In the genomic region with DNA sequence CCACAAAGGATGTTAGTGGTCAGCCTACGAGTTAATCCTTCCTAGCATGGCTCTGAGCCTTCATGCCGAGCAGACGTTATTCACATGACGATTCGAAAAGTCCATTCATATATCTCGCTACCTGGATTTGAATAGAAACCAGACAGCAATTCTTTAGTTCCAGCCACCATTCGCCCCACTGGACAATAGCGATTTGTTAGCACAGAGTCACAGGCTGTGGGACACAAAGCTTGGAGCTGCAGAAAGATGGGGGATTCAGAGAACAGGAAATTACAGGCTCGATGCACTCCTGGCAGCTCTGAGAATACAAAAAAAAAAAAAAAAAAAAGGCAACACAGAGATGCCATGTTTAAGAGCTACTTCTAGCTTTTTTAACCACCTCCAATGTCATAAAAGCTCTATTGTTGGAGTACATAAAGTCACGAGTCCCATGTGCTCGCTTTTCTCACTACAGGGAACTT, we compare ENCODE assay signal across 8 cellular contexts.
DNase-seq lines count a peak whose midpoint lies in the region; ATAC-seq and TF ChIP-seq lines count a peak whose summit lies in the region.

No MANE protein-coding gene starts in this region.

- no peaks in the 10 kb centered on the region for H3K36me3 ChIP-seq in parathyroid adenoma (ENCODE audit: control insufficient read depth, insufficient read depth, low read length)

- no peaks in the 10 kb centered on the region for H3K27me3 Mint-ChIP-seq in activated naive CD4-positive, alpha-beta T cell treated with anti-CD3 and anti-CD28 coated beads for 36 hours (ENCODE audit: low read depth)
- H3K27me3 Mint-ChIP-seq in activated CD8-positive, alpha-beta memory T cell treated with anti-CD3 and anti-CD28 coated beads, Interleukin-2, amount 10 ng/mL, durations not matched to agents 7 days and 5 days, result peaks cover 60% of the 10 kb centered on the region

- no peak for ATAC-seq in activated CD8-positive, alpha-beta memory T cell treated with anti-CD3 and anti-CD28 coated beads, Interleukin-2, amount 10 ng/mL, durations not matched to agents 7 days and 5 days
- no peak for ATAC-seq in foreskin keratinocyte
- no peak for ATAC-seq in HG03442 (IDR thresholded peaks at IDR 0.05; ENCODE audit: unreplicated experiment)

- CTCF ChIA-PET in activated naive CD4-positive, alpha-beta T cell treated with anti-CD3 and anti-CD28 coated beads for 36 hours (lab: Charles Lee), result interaction anchor here (0.6 to 3.3 kb wide), 5 partner anchors 9 to 51 kb away, joined by 3 to 25 read pairs (median 3); no protein-coding TSS in a partner anchor
- CTCF ChIA-PET in activated CD8-positive, alpha-beta memory T cell treated with anti-CD3 and anti-CD28 coated beads, Interleukin-2, amount 10 ng/mL, durations not matched to agents 7 days and 5 days (lab: Charles Lee), result interaction anchor here (5.5 kb wide), 1 partner anchor 43 kb away, joined by 17 read pairs; no protein-coding TSS in a partner anchor

- no peaks in the 10 kb centered on the region for H3K36me3 Mint-ChIP-seq in activated naive CD4-positive, alpha-beta T cell treated with anti-CD3 and anti-CD28 coated beads for 36 hours (ENCODE audit: low read depth)
- H3K36me3 Mint-ChIP-seq in activated CD8-positive, alpha-beta memory T cell treated with anti-CD3 and anti-CD28 coated beads, Interleukin-2, amount 10 ng/mL, durations not matched to agents 7 days and 5 days, result peaks cover 1% of the 10 kb centered on the region

- H3K9me3 Mint-ChIP-seq in activated naive CD4-positive, alpha-beta T cell treated with anti-CD3 and anti-CD28 coated beads for 36 hours, result no peaks in the 10 kb centered on the region
- H3K9me3 Mint-ChIP-seq in activated CD8-positive, alpha-beta memory T cell treated with anti-CD3 and anti-CD28 coated beads, Interleukin-2, amount 10 ng/mL, durations not matched to agents 7 days and 5 days (ENCODE audit: low read depth), result no peaks in the 10 kb centered on the region

- peak overlapping the region; percentile 37 for H3K27ac Mint-ChIP-seq in activated naive CD4-positive, alpha-beta T cell treated with anti-CD3 and anti-CD28 coated beads for 36 hours
- no peak overlapping the region for H3K27ac Mint-ChIP-seq in activated CD8-positive, alpha-beta memory T cell treated with anti-CD3 and anti-CD28 coated beads, Interleukin-2, amount 10 ng/mL, durations not matched to agents 7 days and 5 days

- peak overlapping the region; percentile 85 for H3K4me2 ChIP-seq in parathyroid adenoma (ENCODE audit: low read length)

- DNase-seq in activated naive CD4-positive, alpha-beta T cell treated with anti-CD3 and anti-CD28 coated beads for 36 hours, result peak; percentile 13
- DNase-seq in activated naive CD4-positive, alpha-beta T cell treated with anti-CD3 and anti-CD28 coated beads, Interleukin-2, amount 50 U/mL, for 16 hours, result no peak
- DNase-seq in NCI-H1694 treated with DMSO at 0.1 percent for 48 hours (lab: John Stamatoyannopoulos, UW), result peak; percentile 14
- DNase-seq in activated CD8-positive, alpha-beta memory T cell treated with anti-CD3 and anti-CD28 coated beads, Interleukin-2, amount 10 ng/mL, durations not matched to agents 7 days and 5 days, result no peak
- peak; percentile 32 to 55 for DNase-seq in foreskin keratinocyte
- DNase-seq in NCI-H2171 treated with DMSO at 0.1 percent for 48 hours (lab: John Stamatoyannopoulos, UW), result no peak

- H3K4me1 Mint-ChIP-seq in activated naive CD4-positive, alpha-beta T cell treated with anti-CD3 and anti-CD28 coated beads for 36 hours (ENCODE audit: low read depth), result peaks cover 11% of the 10 kb centered on the region
- peaks cover 14% of the 10 kb centered on the region for H3K4me1 Mint-ChIP-seq in activated CD8-positive, alpha-beta memory T cell treated with anti-CD3 and anti-CD28 coated beads, Interleukin-2, amount 10 ng/mL, durations not matched to agents 7 days and 5 days

- intact Hi-C loops in activated naive CD4-positive, alpha-beta T cell treated with anti-CD3 and anti-CD28 coated beads for 36 hours (cut with micrococcal nuclease), result no loop called here

- H3K4me1 ChIP-seq in foreskin keratinocyte, result peaks cover 10% of the 10 kb centered on the region
- H3K4me1 ChIP-seq in parathyroid adenoma, result no peaks in the 10 kb centered on the region

- TF ChIP-seq CTCF in foreskin keratinocyte (conservative IDR thresholded peaks at IDR 0.05) (no peak), parathyroid adenoma (IDR thresholded peaks at IDR 0.05) (no peak)

- peak overlapping the region; percentile 60 for H3K27ac ChIP-seq in foreskin keratinocyte
- peak overlapping the region; percentile 92 for H3K27ac ChIP-seq in parathyroid adenoma

- no peak overlapping the region for H3K9ac ChIP-seq in parathyroid adenoma

- peak overlapping the region; percentile 95 for H3K4me3 Mint-ChIP-seq in activated naive CD4-positive, alpha-beta T cell treated with anti-CD3 and anti-CD28 coated beads for 36 hours
- peak overlapping the region; percentile 63 for H3K4me3 Mint-ChIP-seq in activated CD8-positive, alpha-beta memory T cell treated with anti-CD3 and anti-CD28 coated beads, Interleukin-2, amount 10 ng/mL, durations not matched to agents 7 days and 5 days

- H3K79me2 ChIP-seq in parathyroid adenoma, result peaks cover 5% of the 10 kb centered on the region

- H2AFZ ChIP-seq in parathyroid adenoma, result peak overlapping the region; percentile 64

- no peaks in the 10 kb centered on the region for H3K9me3 ChIP-seq in parathyroid adenoma (ENCODE audit: control insufficient read depth, low read length)

- no peak overlapping the region for H3K4me3 ChIP-seq in parathyroid adenoma (ENCODE audit: low read depth, low read length)

- H3K27me3 ChIP-seq in foreskin keratinocyte (no peaks in the 10 kb centered on the region), parathyroid adenoma (ENCODE audit: control insufficient read depth, insufficient read depth, low read length) (no peaks in the 10 kb centered on the region)

Comparison
In these comparisons a context has a peak if more than half of its experiments do, and no peak if none do; other contexts are left out.
1. DNase-seq: peak in activated naive CD4-positive, alpha-beta T cell treated with anti-CD3 and anti-CD28 coated beads for 36 hours (single experiment), NCI-H1694 treated with DMSO at 0.1 percent for 48 hours (single experiment) and foreskin keratinocyte (2 of 2); none in activated naive CD4-positive, alpha-beta T cell treated with anti-CD3 and anti-CD28 coated beads, Interleukin-2, amount 50 U/mL, for 16 hours (single experiment), activated CD8-positive, alpha-beta memory T cell treated with anti-CD3 and anti-CD28 coated beads, Interleukin-2, amount 10 ng/mL, durations not matched to agents 7 days and 5 days (single experiment) and NCI-H2171 treated with DMSO at 0.1 percent for 48 hours (single experiment).